In genomic region chr21:40128891-40129290, GRCh38 we compare ENCODE assay signal across 34 cellular contexts.
"Had no signal": no experiment of that assay in that cellular context is flagged by ENCODE, and none has a peak within 500 bp of the region (broad histone marks: within the 10 kb centered on the region; RNA-seq: fewer than 3 reads in every experiment).

No MANE protein-coding gene starts in this region.

- ATAC-seq: activated CD4-positive, CD25-positive, alpha-beta regulatory T cell treated with anti-CD3 and anti-CD28 coated beads, Interleukin-2, amount 50 U/mL, for 24 hours; activated CD8-positive, alpha-beta T cell treated with anti-CD3 and anti-CD28 coated beads for 36 hours; activated naive CD8-positive, alpha-beta T cell treated with anti-CD3 and anti-CD28 coated beads, Interleukin-2, amount 50 U/mL, for 24 hours; activated T-cell treated with anti-CD3 and anti-CD28 coated beads, Interleukin-2, amount 50 U/mL, for 4 hours; activated T-helper 17 cell treated with anti-CD3 and anti-CD28 coated beads, Interleukin-2, amount 50 U/mL, for 72 hours; body of pancreas; gastrocnemius medialis; heart left ventricle; T-cell had no signal

- H3K27ac ChIP-seq: adrenal gland, body of pancreas, cardiac muscle cell, colonic mucosa, gastrocnemius medialis, heart left ventricle, WERI-Rb-1 had no signal

- H3K27me3 ChIP-seq: body of pancreas, cardiac muscle cell, colonic mucosa, gastrocnemius medialis had no signal

- H3K36me3 ChIP-seq: adrenal gland, cardiac muscle cell, colonic mucosa, gastrocnemius medialis, heart left ventricle, WERI-Rb-1 had no signal

- FAIRE-seq: endometrium had no signal

- DNase-seq: activated B cell treated with CpG ODN at 0.5 μM for 24 hours; activated CD4-positive, alpha-beta T cell treated with anti-CD3 and anti-CD28 coated beads for 48 hours; activated CD4-positive, alpha-beta T cell treated with anti-CD3 and anti-CD28 coated beads, Interleukin-2, amount 50 U/mL, for 1 hour; activated CD4-positive, alpha-beta T cell treated with anti-CD3 and anti-CD28 coated beads, Interleukin-2, amount 50 U/mL, for 48 hours; activated CD8-positive, alpha-beta memory T cell treated with anti-CD3 and anti-CD28 coated beads for 24 hours; activated CD8-positive, alpha-beta T cell treated with anti-CD3 and anti-CD28 coated beads for 36 hours; activated effector memory CD4-positive, alpha-beta T cell treated with Interleukin-2 at 50 U/mL for 16 hours; activated gamma-delta T cell treated with Interleukin-2 at 50 U/mL for 16 hours; activated naive CD4-positive, alpha-beta T cell treated with anti-CD3 and anti-CD28 coated beads, Interleukin-2, amount 50 U/mL, for 16 hours; activated naive CD4-positive, alpha-beta T cell treated with Interleukin-2 at 50 U/mL for 16 hours; activated naive CD8-positive, alpha-beta T cell treated with anti-CD3 and anti-CD28 coated beads for 36 hours; activated naive CD8-positive, alpha-beta T cell treated with anti-CD3 and anti-CD28 coated beads, Interleukin-2, amount 50 U/mL, for 24 hours; activated T-cell treated with anti-CD3 and anti-CD28 coated beads, Interleukin-2, amount 50 U/mL, for 4 hours; adrenal gland; amygdala; aorta; body of pancreas; central memory CD4-positive, alpha-beta T cell; cerebellar nuclear complex; colonic mucosa; effector CD8-positive, alpha-beta T cell; foreskin fibroblast; gastrocnemius medialis; glutamatergic neuron; heart left ventricle; SW 1271; T-cell; T-helper 9 cell; WERI-Rb-1 had no signal

- H3K36me3 Mint-ChIP-seq: activated naive CD8-positive, alpha-beta T cell treated with anti-CD3 and anti-CD28 coated beads for 36 hours; T-cell had no signal

- H3K9me3 Mint-ChIP-seq: activated CD8-positive, alpha-beta T cell treated with anti-CD3 and anti-CD28 coated beads for 36 hours; activated T-cell treated with anti-CD3 and anti-CD28 coated beads, Interleukin-2, amount 50 U/mL, for 4 hours had no signal

- H3K27ac Mint-ChIP-seq: activated B cell treated with CpG ODN at 0.5 μM for 24 hours; activated CD8-positive, alpha-beta T cell treated with anti-CD3 and anti-CD28 coated beads for 36 hours; activated naive CD8-positive, alpha-beta T cell treated with anti-CD3 and anti-CD28 coated beads for 36 hours; activated naive CD8-positive, alpha-beta T cell treated with anti-CD3 and anti-CD28 coated beads, Interleukin-2, amount 50 U/mL, for 24 hours; activated T-helper 17 cell treated with anti-CD3 and anti-CD28 coated beads, Interleukin-2, amount 50 U/mL, for 72 hours; T-cell; T-helper 1 cell treated with Interleukin-12 subunit alpha and Interleukin-12 subunit beta and Interleukin-4 antibody, amounts not matched to agents 30 μg/mL and 1 μg/mL, for 36 hours had no signal

- H3K4me3 ChIP-seq: adrenal gland, body of pancreas, cardiac muscle cell, colonic mucosa, gastrocnemius medialis, heart left ventricle had no signal

- H3K4me1 Mint-ChIP-seq: activated B cell treated with CpG ODN at 0.5 μM for 24 hours; activated naive CD8-positive, alpha-beta T cell treated with anti-CD3 and anti-CD28 coated beads for 36 hours; activated naive CD8-positive, alpha-beta T cell treated with anti-CD3 and anti-CD28 coated beads, Interleukin-2, amount 50 U/mL, for 24 hours; activated T-helper 17 cell treated with anti-CD3 and anti-CD28 coated beads, Interleukin-2, amount 50 U/mL, for 72 hours; T-cell had no signal

- H3K27me3 Mint-ChIP-seq: activated B cell treated with CpG ODN at 0.5 μM for 24 hours; activated CD8-positive, alpha-beta T cell treated with anti-CD3 and anti-CD28 coated beads for 36 hours; activated naive CD8-positive, alpha-beta T cell treated with anti-CD3 and anti-CD28 coated beads, Interleukin-2, amount 50 U/mL, for 24 hours; activated T-helper 17 cell treated with anti-CD3 and anti-CD28 coated beads, Interleukin-2, amount 50 U/mL, for 72 hours; T-cell had no signal

- H3K4me3 Mint-ChIP-seq: activated B cell treated with CpG ODN at 0.5 μM for 24 hours; activated CD8-positive, alpha-beta T cell treated with anti-CD3 and anti-CD28 coated beads for 36 hours; activated naive CD8-positive, alpha-beta T cell treated with anti-CD3 and anti-CD28 coated beads for 36 hours; activated naive CD8-positive, alpha-beta T cell treated with anti-CD3 and anti-CD28 coated beads, Interleukin-2, amount 50 U/mL, for 24 hours; activated T-cell treated with anti-CD3 and anti-CD28 coated beads, Interleukin-2, amount 50 U/mL, for 4 hours; activated T-helper 17 cell treated with anti-CD3 and anti-CD28 coated beads, Interleukin-2, amount 50 U/mL, for 72 hours; T-cell; T-helper 1 cell treated with Interleukin-12 subunit alpha and Interleukin-12 subunit beta and Interleukin-4 antibody, amounts not matched to agents 30 μg/mL and 1 μg/mL, for 36 hours had no signal

- H3K4me1 ChIP-seq: adrenal gland, body of pancreas, colonic mucosa, gastrocnemius medialis, heart left ventricle had no signal
